1 cellular context compared by ENCODE assay signal in genomic region chr20:3710027-3710426, GRCh38.
TF ChIP-seq lines count a peak whose summit lies in the region.

No MANE protein-coding gene starts in this region.

TF ChIP-seq in K562, 482 proteins besides CTCF, POLR2A, EP300 and RAD21:
- TF ChIP-seq TCF15 (CRISPR knock-in tag; IDR thresholded peaks at IDR 0.05) = no peak
- TF ChIP-seq CTCFL (IDR thresholded peaks at IDR 0.05; ENCODE audit: borderline replicate concordance, insufficient read depth, low read depth, low read length, poor library complexity, severe bottlenecking) = peak; percentile 49
- TF ChIP-seq DNMT1 (IDR thresholded peaks at IDR 0.05) = no peak
